ENCODE assay signal across 17 cellular contexts in the genomic region with DNA sequence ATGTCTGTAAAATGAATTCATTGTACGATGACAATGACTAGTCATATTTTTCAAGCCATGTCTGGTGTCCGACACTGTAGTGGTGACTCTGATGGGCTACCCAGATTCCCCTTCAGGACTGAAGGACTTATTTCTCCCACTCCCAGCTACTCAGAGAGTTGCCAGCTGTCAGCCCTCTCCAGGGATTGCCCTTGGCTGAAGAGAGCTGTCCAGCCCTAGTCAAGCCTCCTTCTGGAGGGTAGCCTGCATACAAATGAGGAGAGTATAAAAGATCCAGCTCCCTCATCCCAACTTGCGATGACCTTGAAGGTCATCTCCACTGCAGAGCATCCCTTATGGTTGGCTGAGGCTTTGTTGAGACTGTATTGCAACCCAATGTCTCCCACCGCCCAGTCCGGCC. TPM values are rescaled to one million over a fixed set of nuclear protein-coding genes. Genes with fewer than 3 reads are reported as not detected.
DNase-seq lines count a peak whose midpoint lies in the region; ATAC-seq and TF ChIP-seq lines count a peak whose summit lies in the region.
"Had no signal": no experiment of that assay in that cellular context is flagged by ENCODE, and none has a peak within 500 bp of the region (broad histone marks: within the 10 kb centered on the region; RNA-seq: fewer than 3 reads in every experiment).

No MANE protein-coding gene starts in this region.

- no peaks in the 10 kb centered on the region for H3K4me1 Mint-ChIP-seq in effector memory CD8-positive, alpha-beta T cell (ENCODE audit: low read depth in 2 of 2)

- DNase-seq in cardiac muscle cell (ENCODE audit: low read depth in 1 of 2, low spot score in 1 of 2) (no peak), cardiac septum (ENCODE audit: low spot score) (no peak), coronary artery (ENCODE audit: low spot score) (peak; percentile 31), osteoblast (ENCODE audit: insufficient read length, low spot score, missing footprints) (peak; percentile 58), tibial artery (no peak), smooth muscle cell (lab: John Stamatoyannopoulos, UW; ENCODE audit: unreplicated experiment) (no peak), NCI-H1436 treated with DMSO at 0.1 percent for 48 hours (lab: John Stamatoyannopoulos, UW) (no peak)
- DNase-seq in effector memory CD8-positive, alpha-beta T cell = no peak
- DNase-seq: CD8-positive, alpha-beta memory T cell; DMS79; H9; NCI-H1105 treated with DMSO at 0.1 percent for 48 hours; NCI-H187 treated with DMSO at 0.1 percent for 48 hours; NCI-H748 treated with DMSO at 0.1 percent for 48 hours; PC-3 had no signal

- H3K36me3 Mint-ChIP-seq in effector memory CD8-positive, alpha-beta T cell (ENCODE audit: insufficient read depth) = no peaks in the 10 kb centered on the region
- H3K36me3 Mint-ChIP-seq: CD8-positive, alpha-beta memory T cell had no signal

- H3K27ac Mint-ChIP-seq in effector memory CD8-positive, alpha-beta T cell = no peak overlapping the region
- H3K27ac Mint-ChIP-seq: CD8-positive, alpha-beta memory T cell; H9 had no signal

- H4K20me1 ChIP-seq in osteoblast (ENCODE audit: insufficient read depth, low read length) = no peaks in the 10 kb centered on the region
- no peaks in the 10 kb centered on the region for H4K20me1 ChIP-seq in smooth muscle cell (ENCODE audit: low read depth)
- H4K20me1 ChIP-seq: BLaER1 had no signal

- no peaks in the 10 kb centered on the region for H3K79me2 ChIP-seq in osteoblast (ENCODE audit: insufficient read depth, low read length)
- H3K79me2 ChIP-seq in smooth muscle cell (ENCODE audit: low read depth) = no peaks in the 10 kb centered on the region

- no peak overlapping the region for H3K4me3 Mint-ChIP-seq in effector memory CD8-positive, alpha-beta T cell
- H3K4me3 Mint-ChIP-seq: CD8-positive, alpha-beta memory T cell; H9 had no signal

- H3K4me1 ChIP-seq in cardiac muscle cell (ENCODE audit: low read depth) (peaks cover 3% of the 10 kb centered on the region), osteoblast (ENCODE audit: insufficient read depth, low read length) (no peaks in the 10 kb centered on the region), tibial artery (peaks cover 0 to 82% (median 44%) of the 10 kb centered on the region in 4 donors), smooth muscle cell (ENCODE audit: low read depth) (peaks cover 3% of the 10 kb centered on the region)

- no peak overlapping the region for H3K4me2 ChIP-seq in osteoblast (ENCODE audit: insufficient read depth, low read length)
- no peak overlapping the region for H3K4me2 ChIP-seq in smooth muscle cell
- H3K4me2 ChIP-seq: BLaER1 had no signal

- intact Hi-C loops in cardiac septum (cut with DNase I) (no loop called here), tibial artery (cut with DNase I; ENCODE audit: low total_unique reads) (no loop called here)

- H2AFZ ChIP-seq in osteoblast (ENCODE audit: low read length) (no peak overlapping the region), smooth muscle cell (ENCODE audit: low read depth) (no peak overlapping the region)

- H3K9ac ChIP-seq in smooth muscle cell (ENCODE audit: low read depth) = no peak overlapping the region
- H3K9ac ChIP-seq: BLaER1 had no signal

- TF ChIP-seq CTCF in cardiac muscle cell (IDR thresholded peaks at IDR 0.05; ENCODE audit: low read depth, low read length) (no peak), coronary artery (IDR thresholded peaks at IDR 0.05) (no peak), osteoblast (IDR thresholded peaks at IDR 0.05; ENCODE audit: extremely low read depth, low read depth, low read length) (no peak), tibial artery (IDR thresholded peaks at IDR 0.05) (no peak), smooth muscle cell (IDR thresholded peaks at IDR 0.05; ENCODE audit: borderline replicate concordance, insufficient read depth, poor library complexity, severe bottlenecking) (no peak)

- H3F3A ChIP-seq in smooth muscle cell (ENCODE audit: low read depth) = no peaks in the 10 kb centered on the region

- H3K27ac ChIP-seq in cardiac muscle cell (peak overlapping the region; percentile 79), coronary artery (peak overlapping the region; percentile 19 to 73), osteoblast (ENCODE audit: low read depth, low read length) (no peak overlapping the region), tibial artery (peak overlapping the region; percentile 90 to 92), smooth muscle cell (ENCODE audit: low read depth) (no peak overlapping the region)
- H3K27ac ChIP-seq: BLaER1, RWPE1 had no signal

- no peaks in the 10 kb centered on the region for H3K9me3 Mint-ChIP-seq in effector memory CD8-positive, alpha-beta T cell
- H3K9me3 Mint-ChIP-seq: CD8-positive, alpha-beta memory T cell; H9 had no signal

- ATAC-seq in effector memory CD8-positive, alpha-beta T cell (replicated peaks) = no peak
- ATAC-seq: PC-3 had no signal

- H3K27me3 ChIP-seq in cardiac muscle cell (no peaks in the 10 kb centered on the region), osteoblast (ENCODE audit: insufficient read depth, low read length) (peaks cover 17% of the 10 kb centered on the region), tibial artery (no peaks in the 10 kb centered on the region), smooth muscle cell (ENCODE audit: low read depth) (no peaks in the 10 kb centered on the region)
- H3K27me3 ChIP-seq: BLaER1 had no signal

- H3K9me3 ChIP-seq in cardiac muscle cell (ENCODE audit: low read depth) (no peaks in the 10 kb centered on the region), osteoblast (ENCODE audit: low read depth, low read length) (no peaks in the 10 kb centered on the region), tibial artery (no peaks in the 10 kb centered on the region), smooth muscle cell (replicated peaks; ENCODE audit: low read depth) (no peaks in the 10 kb centered on the region)

- peaks cover 33% of the 10 kb centered on the region for H3K36me3 ChIP-seq in cardiac muscle cell
- no peaks in the 10 kb centered on the region for H3K36me3 ChIP-seq in osteoblast (ENCODE audit: insufficient read depth, low read length)
- peaks cover 14 to 20% (median 20%) of the 10 kb centered on the region in 3 donors for H3K36me3 ChIP-seq in tibial artery
- H3K36me3 ChIP-seq in smooth muscle cell (ENCODE audit: low read depth) = no peaks in the 10 kb centered on the region

- H3K27me3 Mint-ChIP-seq in effector memory CD8-positive, alpha-beta T cell = peaks cover 30 to 37% of the 10 kb centered on the region in 2 donors

- WGBS in smooth muscle cell (ENCODE audit: low lambda C conversion rate) = 96% methylated on average over 5 of the region's 5 CpGs

- H3K4me3 ChIP-seq in cardiac muscle cell (no peak overlapping the region), coronary artery (no peak overlapping the region), osteoblast (ENCODE audit: insufficient read depth, low read length) (no peak overlapping the region), tibial artery (no peak overlapping the region), smooth muscle cell (no peak overlapping the region)
- H3K4me3 ChIP-seq: BLaER1 had no signal

RNA-seq across cellular contexts. Expression of gene JPH2, which starts 29.9 kb away (rescaled TPM):
- total RNA-seq in cardiac muscle cell (154 and 205 TPM in 2 replicates), cardiac septum (182 TPM), osteoblast (1.2 and 2.2 TPM in 2 replicates), smooth muscle cell (3.9 and 4.4 TPM in 2 replicates)
- polyA plus RNA-seq in cardiac muscle cell (97.2 and 142 TPM in 2 replicates), smooth muscle cell (6.0 and 7.4 TPM in 2 replicates)
- total RNA-seq: CD8-positive, alpha-beta memory T cell had no signal
- polyA plus RNA-seq: CD8-positive, alpha-beta memory T cell had no signal

RNA-seq across cellular contexts. Expression of gene OSER1, which starts 53.5 kb away (rescaled TPM):
- 28.5 and 28.6 TPM in 2 replicates for total RNA-seq in cardiac muscle cell
- polyA plus RNA-seq in cardiac muscle cell = 35.2 and 41.4 TPM in 2 replicates
- 28.4 TPM for total RNA-seq in cardiac septum
- 46.7 and 47.4 TPM in 2 replicates for total RNA-seq in osteoblast
- total RNA-seq in smooth muscle cell = 32.8 and 42.3 TPM in 2 replicates
- polyA plus RNA-seq in smooth muscle cell = 33.1 and 37.6 TPM in 2 replicates

Comparison
In these comparisons a context has a peak if more than half of its experiments do, and no peak if none do; other contexts are left out.
1. DNase-seq: peak in coronary artery (single experiment) and osteoblast (single experiment); none in cardiac muscle cell (0 of 2), cardiac septum (single experiment), tibial artery (0 of 2), smooth muscle cell (single experiment), effector memory CD8-positive, alpha-beta T cell (0 of 3) and NCI-H1436 treated with DMSO at 0.1 percent for 48 hours (single experiment).
2. H3K27ac ChIP-seq: peak in cardiac muscle cell (single experiment), coronary artery (2 of 2) and tibial artery (2 of 2); none in osteoblast (single experiment) and smooth muscle cell (single experiment).
3. RNA of gene JPH2, which starts 29.9 kb away (total RNA-seq): 154 to 205 TPM in cardiac muscle cell and 182 TPM in cardiac septum (single experiment); 3.9 to 4.4 TPM in smooth muscle cell and 1.2 to 2.2 TPM in osteoblast; every median in the first group is over 10 times any median in the second.